1 cellular context compared by ENCODE assay signal in genomic region chr19:3094638-3095374, GRCh38.
TF ChIP-seq lines count a peak whose summit lies in the region.

No MANE protein-coding gene starts in this region.

TF ChIP-seq in H1, 55 proteins besides CTCF, POLR2A, EP300 and RAD21 (continued from another document):
- TF ChIP-seq SIN3A (conservative IDR thresholded peaks at IDR 0.05 in 1 of 2, IDR thresholded peaks at IDR 0.05 in 1 of 2; ENCODE audit: low read depth in 1 of 2, low read length in 2 of 2): no peak
